Comparison of ENCODE assay signal across 10 cellular contexts in genomic region chr14:41604793-41605534, GRCh38. TPM values are rescaled to one million over a fixed set of nuclear protein-coding genes. Genes with fewer than 3 reads are reported as not detected.
DNase-seq lines count a peak whose midpoint lies in the region; ATAC-seq and TF ChIP-seq lines count a peak whose summit lies in the region.
"Had no signal": no experiment of that assay in that cellular context is flagged by ENCODE, and none has a peak within 500 bp of the region (broad histone marks: within the 10 kb centered on the region; RNA-seq: fewer than 3 reads in every experiment).

No MANE protein-coding gene starts in this region.

- intact Hi-C loops in posterior vena cava (cut with DNase I), result no loop called here
- intact Hi-C loops in natural killer cell (cut with micrococcal nuclease), result no loop called here

- peaks cover 31 to 33% of the 10 kb centered on the region in 2 donors for H3K27me3 Mint-ChIP-seq in natural killer cell (ENCODE audit: low read depth in 2 of 2)

- H3K4me3 Mint-ChIP-seq in natural killer cell, result no peak overlapping the region

- H3K27ac ChIP-seq in skeletal muscle tissue (ENCODE audit: low read depth, low read length), result no peak overlapping the region
- H3K27ac ChIP-seq: 22Rv1 had no signal

- no peaks in the 10 kb centered on the region for H3K36me3 ChIP-seq in skeletal muscle tissue (ENCODE audit: control insufficient read depth in 3 of 3, insufficient read depth in 3 of 3, low read length in 3 of 3)

- TF ChIP-seq CTCF in natural killer cell (IDR thresholded peaks at IDR 0.05), result no peak

- H3K36me3 Mint-ChIP-seq in natural killer cell, result peaks cover 16% of the 10 kb centered on the region

- H3K4me3 ChIP-seq in iPS-18c (ENCODE audit: insufficient read depth, low read depth, low read length) (peak overlapping the region; percentile 77), skeletal muscle tissue (ENCODE audit: low read length in 3 of 3) (peak overlapping the region; percentile 68 to 72 (median 70))

- H3K4me1 ChIP-seq in skeletal muscle tissue (ENCODE audit: control insufficient read depth in 3 of 3, insufficient read depth in 3 of 3, low read length in 3 of 3), result peaks cover 26 to 33% (median 29%) of the 10 kb centered on the region in 3 donors

- H3K27me3 ChIP-seq in skeletal muscle tissue (ENCODE audit: control insufficient read depth in 3 of 3, insufficient read depth in 3 of 3, low read length in 3 of 3), result peaks cover 35 to 57% (median 54%) of the 10 kb centered on the region in 3 donors

- ATAC-seq in GM21528 (IDR thresholded peaks at IDR 0.05; ENCODE audit: low FRiP score, unreplicated experiment) (no peak), natural killer cell (no peak)

- no peaks in the 10 kb centered on the region for H3K9me3 Mint-ChIP-seq in natural killer cell

- no peaks in the 10 kb centered on the region for H3K4me1 Mint-ChIP-seq in natural killer cell

- DNase-seq in NCI-H1436 (lab: John Stamatoyannopoulos, UW) (peak; percentile 51), NCI-H1436 treated with DMSO at 0.1 percent for 48 hours (lab: John Stamatoyannopoulos, UW) (no peak), amniotic stem cell (lab: John Stamatoyannopoulos, UW) (peak; percentile 21), posterior vena cava (ENCODE audit: low spot score) (no peak), natural killer cell (no peak)

- no peak overlapping the region for H3K27ac Mint-ChIP-seq in natural killer cell

- H3K9ac ChIP-seq in skeletal muscle tissue (ENCODE audit: low read depth in 1 of 3, low read length in 3 of 3), result peak overlapping the region in 2 of 3 donors; percentile 12 to 45

- no peaks in the 10 kb centered on the region for H3K9me3 ChIP-seq in iPS-18c (ENCODE audit: control insufficient read depth, insufficient read depth, low read length)
- H3K9me3 ChIP-seq in skeletal muscle tissue (ENCODE audit: control insufficient read depth in 3 of 3, low read length in 3 of 3), result no peaks in the 10 kb centered on the region

RNA-seq across cellular contexts. Expression of gene LRFN5, which starts 1.7 kb away (rescaled TPM):
- total RNA-seq in skeletal muscle tissue (12.0 TPM), posterior vena cava (under 1 TPM; 0.38 to 0.74 TPM), natural killer cell (not detected)
- total RNA-seq: myocyte had no signal

Comparison
In these comparisons a context has a peak if more than half of its experiments do, and no peak if none do; other contexts are left out.
1. DNase-seq: peak in NCI-H1436 (single experiment) and amniotic stem cell (single experiment); none in NCI-H1436 treated with DMSO at 0.1 percent for 48 hours (single experiment), posterior vena cava (single experiment) and natural killer cell (single experiment).